ENCODE assay signal across 8 cellular contexts in genomic region chr11:125874556-125875124, GRCh38. TPM values are rescaled to one million over a fixed set of nuclear protein-coding genes. Genes with fewer than 3 reads are reported as not detected.
A peak's percentile ranks its signal among the peaks of the same experiment; 100 is the strongest.
DNase-seq lines count a peak whose midpoint lies in the region; ATAC-seq, FAIRE-seq and TF ChIP-seq lines count a peak whose summit lies in the region.

No MANE protein-coding gene starts in this region.

- no peak overlapping the region for H3K4me3 ChIP-seq in OCI-LY7 (ENCODE audit: low read depth, low read length, poor library complexity, severe bottlenecking)
- peak overlapping the region; percentile 69 for H3K4me3 ChIP-seq in adipocyte (ENCODE audit: low read length)
- H3K4me3 ChIP-seq in psoas muscle = no peak overlapping the region

- H2AFZ ChIP-seq in OCI-LY7 (ENCODE audit: low read length) = no peak overlapping the region

- no TSS peak for BruUV-seq in OCI-LY7 (replicated peaks; lab: Mats Ljungman, UMichigan)

- 12 to 14% (median 13%) methylated on average over 8 of the region's 8 CpGs for WGBS in psoas muscle, 3 donors

- CTCF ChIA-PET in OCI-LY7 (lab: Charles Lee; ENCODE audit: unreplicated experiment) = no interaction called here

- peaks cover 17% of the 10 kb centered on the region for H3K9me3 ChIP-seq in OCI-LY7 (ENCODE audit: low read length)
- no peaks in the 10 kb centered on the region for H3K9me3 ChIP-seq in adipocyte (ENCODE audit: control insufficient read depth, low read length)
- H3K9me3 ChIP-seq in psoas muscle = no peaks in the 10 kb centered on the region

- POLR2A ChIA-PET in OCI-LY7 (lab: Charles Lee) = no interaction called here

- no peaks in the 10 kb centered on the region for H3K27me3 ChIP-seq in adipocyte (replicated peaks; ENCODE audit: control insufficient read depth, insufficient read depth, low read length)
- no peaks in the 10 kb centered on the region for H3K27me3 ChIP-seq in psoas muscle (ENCODE audit: insufficient read depth in 3 of 3, low read length in 2 of 3)

- H3K27ac ChIP-seq in OCI-LY7 (ENCODE audit: low read depth, low read length, poor library complexity, severe bottlenecking) = no peak overlapping the region
- H3K27ac ChIP-seq in psoas muscle = no peak overlapping the region

- peak; percentile 75 for FAIRE-seq in D721Med (lab: Jason Lieb, UNC)

- peak overlapping the region; percentile 27 for H3K9ac ChIP-seq in adipocyte (ENCODE audit: low read length)

- H3K4me2 ChIP-seq in OCI-LY7 (ENCODE audit: low read length) = no peak overlapping the region

- H3K4me1 ChIP-seq in OCI-LY7 (ENCODE audit: insufficient read depth, low read length, poor library complexity, severe bottlenecking) (peaks cover 3% of the 10 kb centered on the region), adipocyte (ENCODE audit: control insufficient read depth, insufficient read depth, low read length) (no peaks in the 10 kb centered on the region), psoas muscle (no peaks in the 10 kb centered on the region)

- H3K79me2 ChIP-seq in OCI-LY7 (ENCODE audit: insufficient read depth, low read depth, low read length) = peaks cover 13% of the 10 kb centered on the region; the same call in 1 of the 2 replicates

- H4K20me1 ChIP-seq in OCI-LY7 (ENCODE audit: insufficient read depth, low read length) = no peaks in the 10 kb centered on the region

- peak; percentile 89 for TF ChIP-seq CTCF in D721Med (IDR thresholded peaks at IDR 0.05; ENCODE audit: insufficient read depth, missing control alignments)
- peak; percentile 81 for TF ChIP-seq CTCF in OCI-LY7 (conservative IDR thresholded peaks at IDR 0.05; ENCODE audit: low read length)
- TF ChIP-seq CTCF in psoas muscle (IDR thresholded peaks at IDR 0.05) = peak; percentile 68

- DNase-seq in D721Med (ENCODE audit: insufficient read length, low spot score) (peak; percentile 33), HuH-7.5 (ENCODE audit: low spot score) (peak; percentile 55), OCI-LY7 (ENCODE audit: low spot score) (peak; percentile 61), adipocyte (ENCODE audit: low read depth) (peak; percentile 89), left cardiac atrium (peak; percentile 43), psoas muscle (no peak)

- ATAC-seq in GM19438 (IDR thresholded peaks at IDR 0.05; ENCODE audit: low read depth, unreplicated experiment) = peak; percentile 81
- ATAC-seq in left cardiac atrium = peak; percentile 94 to 97
- ATAC-seq in psoas muscle = peak; percentile 71 to 86 (median 84)
- no peak for ATAC-seq in GM21367 (IDR thresholded peaks at IDR 0.05; ENCODE audit: unreplicated experiment)

- H3K9me2 ChIP-seq in OCI-LY7 (ENCODE audit: insufficient read depth, low read length) = no peaks in the 10 kb centered on the region

- H3K36me3 ChIP-seq in OCI-LY7 (ENCODE audit: insufficient read depth, low read length) (peaks cover 27% of the 10 kb centered on the region), adipocyte (ENCODE audit: control insufficient read depth, insufficient read depth, low read length, severe bottlenecking) (no peaks in the 10 kb centered on the region), psoas muscle (ENCODE audit: insufficient read depth in 1 of 2, low read depth in 1 of 2) (no peaks in the 10 kb centered on the region)

- intact Hi-C loops in OCI-LY7 (cut with micrococcal nuclease; ENCODE audit: unreplicated experiment) (loop anchor here (1.0 to 5.0 kb wide), 2 partner anchors 248 to 307 kb away; partner anchors contain the start of gene EI24), left cardiac atrium (cut with DNase I) (loop anchor here (10.0 kb wide), 2 partner anchors 910 to 920 kb away; partner anchors contain the start of gene CCDC15 (in 1 of the 2)), psoas muscle (cut with DNase I) (loop anchor here (5.0 to 10.0 kb wide), 3 partner anchors 247 to 1210 kb away; partner anchors contain the start of genes CCDC15 (in 1 of the 2) and CHEK1 (in 1 of the 2))

RNA-seq across cellular contexts. Expression of gene HYLS1, which starts 12.8 kb away (rescaled TPM):
- 25.1 and 31.5 TPM in 2 replicates for total RNA-seq in OCI-LY7 (2014; rRNA removed; shearing (Covaris generic))
- total RNA-seq in OCI-LY7 (2022) = 18.3 and 22.9 TPM in 2 replicates
- total RNA-seq in left cardiac atrium = 1 to 10 TPM; 3.3 to 5.3 TPM
- total RNA-seq in psoas muscle = 1 to 10 TPM; 1.8 to 4.0 (median 3.1) TPM
- 1 to 10 TPM; 1.9 to 7.2 (median 3.8) TPM for polyA plus RNA-seq in psoas muscle

RNA-seq across cellular contexts. Expression of gene PUS3, which starts 28.4 kb away (rescaled TPM):
- total RNA-seq in OCI-LY7 (2014; rRNA removed; shearing (Covaris generic)) = 7.7 and 8.6 TPM in 2 replicates
- total RNA-seq in OCI-LY7 (2022) = 9.2 and 10.2 TPM in 2 replicates
- total RNA-seq in left cardiac atrium = 1 to 10 TPM; 6.9 to 8.2 TPM
- 10 to 100 TPM in 3 of 4 donors, 1 to 10 TPM in 1; 9.0 to 17.5 (median 16.5) TPM for total RNA-seq in psoas muscle
- polyA plus RNA-seq in psoas muscle = 10 to 100 TPM; 15.0 to 17.5 (median 16.1) TPM

RNA-seq across cellular contexts. Expression of gene DDX25, which starts 29.7 kb away (rescaled TPM):
- total RNA-seq in OCI-LY7 (2014; rRNA removed; shearing (Covaris generic)) = 0.13 TPM in 1 of 2 replicates, not detected in the other
- total RNA-seq in OCI-LY7 (2022) = 0.31 TPM in 1 of 2 replicates, not detected in the other
- under 1 TPM in 1 of 2 donors, not detected in 1; 0.21 TPM for total RNA-seq in left cardiac atrium
- not detected for total RNA-seq in psoas muscle
- under 1 TPM in 1 of 3 donors, not detected in 2; 0.01 TPM for polyA plus RNA-seq in psoas muscle

RNA-seq across cellular contexts. Expression of gene PATE4, which starts 41.5 kb away (rescaled TPM):
- not detected in 2 replicates for total RNA-seq in OCI-LY7 (2014; rRNA removed; shearing (Covaris generic))
- total RNA-seq in OCI-LY7 (2022) (not detected in 2 replicates), left cardiac atrium (not detected), psoas muscle (not detected)
- not detected for polyA plus RNA-seq in psoas muscle

Comparison
In these comparisons a context has a peak if more than half of its experiments do, and no peak if none do; other contexts are left out.
1. DNase-seq: peak in D721Med (single experiment), HuH-7.5 (single experiment), OCI-LY7 (single experiment), adipocyte (single experiment) and left cardiac atrium (single experiment); none in psoas muscle (0 of 2).
2. Peak in every context shown above with its lines, with median percentiles within 50 percentile points of each other: CTCF ChIP-seq.